ENCODE assay signal across 8 cellular contexts in the genomic region with DNA sequence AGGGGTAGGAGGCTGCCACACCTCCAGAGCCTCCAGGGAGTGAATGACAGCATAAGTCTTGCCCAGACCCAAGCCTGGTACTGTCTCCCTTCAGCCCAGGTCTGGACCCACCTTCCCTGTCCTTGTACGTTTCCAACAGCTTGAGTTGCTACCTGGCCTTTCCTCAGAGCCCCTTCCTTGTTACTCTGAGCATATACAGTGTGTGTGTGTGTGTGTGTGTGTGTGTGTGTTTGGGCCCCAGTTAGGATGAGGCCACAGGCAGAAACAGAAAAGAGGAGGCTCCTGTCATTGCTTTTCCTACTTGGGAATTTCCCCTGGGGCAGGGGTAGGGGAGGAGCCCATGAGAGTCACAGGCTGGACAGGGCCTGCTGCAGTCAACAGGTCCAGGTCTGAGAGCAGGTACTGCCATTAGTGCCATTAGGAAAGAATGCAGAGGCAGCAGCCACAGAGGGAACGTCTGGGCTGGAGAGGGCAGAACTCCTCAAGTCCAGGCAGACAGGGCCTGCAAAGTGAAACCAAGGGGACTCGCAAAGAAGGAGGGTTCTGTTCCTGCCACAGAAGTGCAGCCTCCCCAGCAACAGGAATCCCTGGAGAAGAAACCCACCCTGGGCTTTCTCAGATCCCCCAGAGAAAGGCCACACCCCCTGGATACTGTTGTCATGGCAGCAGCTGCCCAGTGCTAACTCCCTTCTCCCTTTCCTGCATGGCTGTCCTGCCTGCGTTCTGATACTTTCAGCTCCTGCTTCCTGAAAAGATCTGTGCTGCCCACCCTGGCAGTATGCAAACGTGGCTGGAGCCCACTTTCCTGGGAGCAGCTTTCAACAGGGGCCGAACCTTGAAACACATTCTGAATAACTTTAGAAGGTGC. TPM values are rescaled to one million over a fixed set of nuclear protein-coding genes. Genes with fewer than 3 reads are reported as not detected.
DNase-seq lines count a peak whose midpoint lies in the region; ATAC-seq and TF ChIP-seq lines count a peak whose summit lies in the region.
"Not testable (repeated sequence)": the region's sequence is repeated elsewhere in the genome, so short reads cannot be mapped to it uniquely, and the experiment has no call there.

No MANE protein-coding gene starts in this region.

- H3K36me3 ChIP-seq in ACC112 (ENCODE audit: insufficient read depth, low read length); body of pancreas (replicated peaks in 1 of 2; ENCODE audit: insufficient read depth in 1 of 2, low read depth in 2 of 2); mesenchymal stem cell (ENCODE audit: control insufficient read depth in 1 of 2, insufficient read depth in 2 of 2, low read depth in 1 of 2, low read length in 2 of 2); trophoblast cell (ENCODE audit: control insufficient read depth in 1 of 2, insufficient read depth in 2 of 2, low read length in 2 of 2): not testable (repeated sequence)

- intact Hi-C loops in body of pancreas (cut with DNase I), result not testable (repeated sequence)

- H3K4me2 ChIP-seq in mesenchymal stem cell (ENCODE audit: low read length, poor library complexity, severe bottlenecking); trophoblast cell (ENCODE audit: low read length): not testable (repeated sequence)

- H3K79me1 ChIP-seq in mesenchymal stem cell (replicated peaks; ENCODE audit: low read length, poor library complexity, severe bottlenecking); trophoblast cell (ENCODE audit: low read length): not testable (repeated sequence)

- peaks cover 38% of the 10 kb centered on the region for H3K4me1 ChIP-seq in ACC112 (ENCODE audit: control insufficient read depth, insufficient read depth, low read length, unreplicated experiment)
- not testable (repeated sequence) for H3K4me1 ChIP-seq in body of pancreas; foreskin keratinocyte; mesenchymal stem cell (ENCODE audit: control insufficient read depth, insufficient read depth, low read depth, low read length); trophoblast cell (ENCODE audit: control insufficient read depth in 1 of 2, insufficient read depth in 2 of 2, low read length in 2 of 2)

- H3K9ac ChIP-seq in mesenchymal stem cell (ENCODE audit: low read length); trophoblast cell (ENCODE audit: low read length): not testable (repeated sequence)

- not testable (repeated sequence) for H3K79me2 ChIP-seq in ACC112 (ENCODE audit: control insufficient read depth, insufficient read depth, low read length, unreplicated experiment); trophoblast cell (ENCODE audit: control insufficient read depth, insufficient read depth, low read length, poor library complexity)

- H3K4ac ChIP-seq in mesenchymal stem cell (ENCODE audit: low read depth in 1 of 2, low read length in 2 of 2); trophoblast cell (ENCODE audit: low read depth, low read length): not testable (repeated sequence)

- H2BK120ac ChIP-seq in mesenchymal stem cell (ENCODE audit: low read depth, low read length), result not testable (repeated sequence)
- peak overlapping the region; percentile 62 for H2BK120ac ChIP-seq in trophoblast cell (ENCODE audit: insufficient read depth, low read length, poor library complexity)

- not testable (repeated sequence) for TF ChIP-seq POLR2A in body of pancreas (IDR thresholded peaks at IDR 0.05)

- H4K12ac ChIP-seq in trophoblast cell (ENCODE audit: low read depth, low read length), result peak overlapping the region; percentile 57

- not testable (repeated sequence) for H3K4me3 ChIP-seq in ACC112 (ENCODE audit: low read depth, low read length); body of pancreas; mesenchymal stem cell (ENCODE audit: insufficient read depth in 1 of 2, low read depth in 1 of 2, low read length in 2 of 2); trophoblast cell (ENCODE audit: low read depth, low read length)

- H3K27ac ChIP-seq in ACC112 (ENCODE audit: low read depth, low read length) (peak overlapping the region; percentile 87; the same call in 1 of the 2 replicates), mesenchymal stem cell (ENCODE audit: low read length, poor library complexity, severe bottlenecking) (peak overlapping the region; percentile 49), trophoblast cell (ENCODE audit: low read depth, low read length) (peak overlapping the region; percentile 83)
- not testable (repeated sequence) for H3K27ac ChIP-seq in body of pancreas, foreskin keratinocyte

- H2BK5ac ChIP-seq in mesenchymal stem cell (ENCODE audit: low read depth, low read length, poor library complexity, severe bottlenecking), result not testable (repeated sequence)
- peak overlapping the region; percentile 35 for H2BK5ac ChIP-seq in trophoblast cell (ENCODE audit: low read depth, low read length, poor library complexity)

- H2BK15ac ChIP-seq in mesenchymal stem cell (ENCODE audit: low read depth, poor library complexity, severe bottlenecking), result not testable (repeated sequence)

- 37 to 61% methylated on average over 3 to 4 of the region's 6 CpGs for WGBS in body of pancreas, 2 donors
- WGBS in mesenchymal stem cell, result 38% methylated on average over 3 of the region's 6 CpGs
- WGBS in trophoblast cell (ENCODE audit: extremely low coverage, insufficient coverage, insufficient read length), result no CpG with 5 or more reads among the region's 6 CpGs

- not testable (repeated sequence) for H4K91ac ChIP-seq in mesenchymal stem cell (ENCODE audit: low read length)
- peak overlapping the region; percentile 79 for H4K91ac ChIP-seq in trophoblast cell (ENCODE audit: low read depth, low read length)

- H2BK12ac ChIP-seq in mesenchymal stem cell (ENCODE audit: low read length in 2 of 2), result not testable (repeated sequence)
- H2BK12ac ChIP-seq in trophoblast cell (ENCODE audit: low read length), result peak overlapping the region; percentile 43

- not testable (repeated sequence) for H3K14ac ChIP-seq in mesenchymal stem cell (ENCODE audit: low read length in 2 of 2); trophoblast cell (ENCODE audit: low read length)

- H4K8ac ChIP-seq in mesenchymal stem cell (ENCODE audit: low read length), result not testable (repeated sequence)
- peak overlapping the region; percentile 47 for H4K8ac ChIP-seq in trophoblast cell (ENCODE audit: low read depth, low read length)

- not testable (repeated sequence) for H3K27me3 ChIP-seq in ACC112 (ENCODE audit: insufficient read depth, low read length); body of pancreas; foreskin keratinocyte; mesenchymal stem cell (ENCODE audit: control insufficient read depth in 1 of 2, insufficient read depth in 1 of 2, low read length in 2 of 2); trophoblast cell (ENCODE audit: insufficient read depth, low read length)

- H2AFZ ChIP-seq in ACC112 (ENCODE audit: low read length, unreplicated experiment), result peak overlapping the region; percentile 60
- not testable (repeated sequence) for H2AFZ ChIP-seq in mesenchymal stem cell (ENCODE audit: low read depth, low read length); trophoblast cell (ENCODE audit: insufficient read depth, low read length, poor library complexity)

- not testable (repeated sequence) for TF ChIP-seq CTCF in body of pancreas (IDR thresholded peaks at IDR 0.05); foreskin keratinocyte (conservative IDR thresholded peaks at IDR 0.05)

- peak; percentile 38 for ATAC-seq in body of pancreas
- ATAC-seq in foreskin keratinocyte, result peak; percentile 51

- H2AK5ac ChIP-seq in mesenchymal stem cell (ENCODE audit: low read length, severe bottlenecking), result not testable (repeated sequence)
- peak overlapping the region; percentile 83 for H2AK5ac ChIP-seq in trophoblast cell (ENCODE audit: low read length)

- not testable (repeated sequence) for H3K18ac ChIP-seq in mesenchymal stem cell (ENCODE audit: low read depth in 1 of 2, low read length in 2 of 2); trophoblast cell (ENCODE audit: low read length)

- not testable (repeated sequence) for H3K9me3 ChIP-seq in body of pancreas; mesenchymal stem cell (ENCODE audit: control insufficient read depth, low read length); trophoblast cell (ENCODE audit: insufficient read depth, low read depth, low read length)

- DNase-seq in ELF-1 (ENCODE audit: low read depth, low spot score), result peak; percentile 87
- peak; percentile 38 for DNase-seq in NCI-H1436 (lab: John Stamatoyannopoulos, UW)
- peak; percentile 65 for DNase-seq in NCI-H82 (lab: John Stamatoyannopoulos, UW)
- DNase-seq in body of pancreas, foreskin keratinocyte, trophoblast cell: not testable (repeated sequence)
- DNase-seq in mesenchymal stem cell, result peak; percentile 33

- not testable (repeated sequence) for H3K23ac ChIP-seq in mesenchymal stem cell (ENCODE audit: low read length in 2 of 2); trophoblast cell (ENCODE audit: low read length)

RNA-seq across cellular contexts. Expression of a gene that starts 9.9 kb away (rescaled TPM):
- 10 to 100 TPM; 14.8 to 28.0 TPM for total RNA-seq in body of pancreas
- 12.6 and 13.4 TPM in 2 replicates for total RNA-seq in foreskin keratinocyte
- 11.6 and 13.9 TPM in 2 replicates for polyA plus RNA-seq in foreskin keratinocyte
- 32.0 TPM for polyA plus RNA-seq in mesenchymal stem cell (2013, experiment 1 of 2)
- 31.1 TPM for polyA plus RNA-seq in mesenchymal stem cell (2013, experiment 2 of 2)
- polyA plus RNA-seq in trophoblast cell (2013), result 13.1 and 14.0 TPM in 2 replicates

RNA-seq across cellular contexts. Expression of a gene that starts 30.9 kb away (rescaled TPM):
- total RNA-seq in body of pancreas (10 to 100 TPM; 21.4 to 21.8 TPM), foreskin keratinocyte (31.7 and 46.4 TPM in 2 replicates)
- 60.8 and 67.7 TPM in 2 replicates for polyA plus RNA-seq in foreskin keratinocyte
- 52.4 TPM for polyA plus RNA-seq in mesenchymal stem cell (2013, experiment 1 of 2)
- 55.2 TPM for polyA plus RNA-seq in mesenchymal stem cell (2013, experiment 2 of 2)
- 12.4 and 12.6 TPM in 2 replicates for polyA plus RNA-seq in trophoblast cell (2013)

RNA-seq across cellular contexts. Expression of a gene that starts 47.8 kb away (rescaled TPM):
- total RNA-seq in body of pancreas (100 to 1,000 TPM; 135 to 231 TPM), foreskin keratinocyte (375 and 426 TPM in 2 replicates)
- polyA plus RNA-seq in foreskin keratinocyte, result 213 and 226 TPM in 2 replicates
- 395 TPM for polyA plus RNA-seq in mesenchymal stem cell (2013, experiment 1 of 2)
- 407 TPM for polyA plus RNA-seq in mesenchymal stem cell (2013, experiment 2 of 2)
- polyA plus RNA-seq in trophoblast cell (2013), result 493 and 516 TPM in 2 replicates

RNA-seq across cellular contexts. Expression of a gene that starts 53.4 kb away (rescaled TPM):
- total RNA-seq in body of pancreas (10 to 100 TPM; 36.8 to 51.4 TPM), foreskin keratinocyte (85.7 and 101 TPM in 2 replicates)
- 146 and 159 TPM in 2 replicates for polyA plus RNA-seq in foreskin keratinocyte
- polyA plus RNA-seq in mesenchymal stem cell (2013, experiment 1 of 2), result 166 TPM
- 162 TPM for polyA plus RNA-seq in mesenchymal stem cell (2013, experiment 2 of 2)
- 75.0 and 80.5 TPM in 2 replicates for polyA plus RNA-seq in trophoblast cell (2013)
